ENCODE assay signal across 11 cellular contexts in genomic region chr5:125696762-125697161, GRCh38.
DNase-seq lines count a peak whose midpoint lies in the region; ATAC-seq and TF ChIP-seq lines count a peak whose summit lies in the region.
"Had no signal": no experiment of that assay in that cellular context is flagged by ENCODE, and none has a peak within 500 bp of the region (broad histone marks: within the 10 kb centered on the region; RNA-seq: fewer than 3 reads in every experiment).

No MANE protein-coding gene starts in this region.

- DNase-seq in BJ (ENCODE audit: low read depth) (peak; percentile 83), PC-3 (peak; percentile 69), epithelial cell of esophagus (ENCODE audit: low read depth) (peak; percentile 62), neuronal stem cell (ENCODE audit: low spot score) (no peak), NCI-H1436 (lab: John Stamatoyannopoulos, UW) (no peak)
- no peak for DNase-seq in activated CD4-positive, alpha-beta T cell treated with anti-CD3 and anti-CD28 coated beads, Interleukin-2, amount 10 ng/mL, durations not matched to agents 7 days and 5 days
- DNase-seq in T-helper 2 cell treated with Interferon-gamma antibody and Interleukin-4, amounts not matched to agents 5 μg/mL and 100 μg/mL, for 36 hours (ENCODE audit: low spot score) = no peak
- DNase-seq: CD8-positive, alpha-beta memory T cell; NCI-H2107 had no signal

- TF ChIP-seq CTCF in BJ (IDR thresholded peaks at IDR 0.05; ENCODE audit: insufficient read depth, low read depth, low read length) (no peak), PC-3 (conservative IDR thresholded peaks at IDR 0.05; ENCODE audit: low read depth, low read length) (no peak), epithelial cell of esophagus (IDR thresholded peaks at IDR 0.05; ENCODE audit: insufficient read depth, low read depth, low read length, missing control alignments) (no peak)

- intact Hi-C loops in PC-3 (cut with micrococcal nuclease) = loop anchor here (1.0 kb wide), 1 partner anchor 212 kb away; no protein-coding TSS in a partner anchor

- POLR2A ChIA-PET in BJ (lab: Charles Lee) (no interaction called here), PC-3 (lab: Charles Lee; ENCODE audit: unreplicated experiment) (no interaction called here)
- POLR2A ChIA-PET in activated CD4-positive, alpha-beta T cell treated with anti-CD3 and anti-CD28 coated beads, Interleukin-2, amount 10 ng/mL, durations not matched to agents 7 days and 5 days (lab: Charles Lee) = no interaction called here

- BruUV-seq in PC-3 (replicated peaks; lab: Mats Ljungman, UMichigan) = no TSS peak

- CTCF ChIA-PET in BJ (lab: Yijun Ruan, JAX) (interaction anchor here (0.6 to 1.3 kb wide), 2 partner anchors 17 to 113 kb away, joined by 3 to 8 read pairs; no protein-coding TSS in a partner anchor), PC-3 (lab: Charles Lee) (no interaction called here)
- CTCF ChIA-PET in activated CD4-positive, alpha-beta T cell treated with anti-CD3 and anti-CD28 coated beads, Interleukin-2, amount 10 ng/mL, durations not matched to agents 7 days and 5 days (lab: Charles Lee) = no interaction called here

- no peak overlapping the region for H2AK5ac ChIP-seq in neuronal stem cell (ENCODE audit: low read depth, low read length)

- H3K4me3 Mint-ChIP-seq in activated CD4-positive, alpha-beta T cell treated with anti-CD3 and anti-CD28 coated beads, Interleukin-2, amount 10 ng/mL, durations not matched to agents 7 days and 5 days = no peak overlapping the region
- H3K4me3 Mint-ChIP-seq in T-helper 2 cell treated with Interferon-gamma antibody and Interleukin-4, amounts not matched to agents 5 μg/mL and 100 μg/mL, for 36 hours = no peak overlapping the region
- H3K4me3 Mint-ChIP-seq: CD8-positive, alpha-beta memory T cell had no signal

- H3K14ac ChIP-seq in neuronal stem cell (ENCODE audit: low read length) = no peak overlapping the region

- H4K20me1 ChIP-seq in PC-3 (ENCODE audit: low read length) = no peaks in the 10 kb centered on the region

- no peak overlapping the region for H3K18ac ChIP-seq in neuronal stem cell (ENCODE audit: low read length)

- H3K4me1 ChIP-seq in PC-3 (ENCODE audit: insufficient read depth, low read length) = peaks cover 15% of the 10 kb centered on the region
- peaks cover 3 to 12% of the 10 kb centered on the region in 2 donors for H3K4me1 ChIP-seq in neuronal stem cell (ENCODE audit: control insufficient read depth in 2 of 2, insufficient read depth in 1 of 2, low read depth in 1 of 2, low read length in 2 of 2)

- no peak overlapping the region for H4K91ac ChIP-seq in neuronal stem cell (ENCODE audit: low read depth, low read length, poor library complexity)

- H3K4me1 Mint-ChIP-seq in activated CD4-positive, alpha-beta T cell treated with anti-CD3 and anti-CD28 coated beads, Interleukin-2, amount 10 ng/mL, durations not matched to agents 7 days and 5 days = no peaks in the 10 kb centered on the region
- no peaks in the 10 kb centered on the region for H3K4me1 Mint-ChIP-seq in T-helper 2 cell treated with Interferon-gamma antibody and Interleukin-4, amounts not matched to agents 5 μg/mL and 100 μg/mL, for 36 hours (ENCODE audit: low read depth)
- H3K4me1 Mint-ChIP-seq: CD8-positive, alpha-beta memory T cell had no signal

- H2AFZ ChIP-seq in PC-3 (ENCODE audit: low read length) = no peak overlapping the region
- peak overlapping the region; percentile 36 for H2AFZ ChIP-seq in neuronal stem cell (ENCODE audit: low read length)

- H3K27me3 Mint-ChIP-seq in activated CD4-positive, alpha-beta T cell treated with anti-CD3 and anti-CD28 coated beads, Interleukin-2, amount 10 ng/mL, durations not matched to agents 7 days and 5 days = no peaks in the 10 kb centered on the region
- H3K27me3 Mint-ChIP-seq in T-helper 2 cell treated with Interferon-gamma antibody and Interleukin-4, amounts not matched to agents 5 μg/mL and 100 μg/mL, for 36 hours (ENCODE audit: low read depth) = no peaks in the 10 kb centered on the region
- H3K27me3 Mint-ChIP-seq: CD8-positive, alpha-beta memory T cell had no signal

- H3K9me3 ChIP-seq in PC-3 (ENCODE audit: low read length) = no peaks in the 10 kb centered on the region
- H3K9me3 ChIP-seq in neuronal stem cell (replicated peaks in 1 of 2; ENCODE audit: control insufficient read depth in 2 of 2, insufficient read depth in 1 of 2, low read depth in 1 of 2, low read length in 2 of 2) = peaks cover 0 to 2% of the 10 kb centered on the region in 2 donors

- no peak overlapping the region for H3K9ac ChIP-seq in PC-3 (ENCODE audit: low read length)
- no peak overlapping the region for H3K9ac ChIP-seq in neuronal stem cell (ENCODE audit: low read depth, low read length, poor library complexity)

- WGBS in neuronal stem cell (ENCODE audit: extremely low coverage in 2 of 2, insufficient read length in 2 of 2, insufficient replicate concordance in 1 of 2), 2 donors = no CpG with 5 or more reads among the region's 2 CpGs

- no peak overlapping the region for H3K27ac Mint-ChIP-seq in activated CD4-positive, alpha-beta T cell treated with anti-CD3 and anti-CD28 coated beads, Interleukin-2, amount 10 ng/mL, durations not matched to agents 7 days and 5 days
- no peak overlapping the region for H3K27ac Mint-ChIP-seq in T-helper 2 cell treated with Interferon-gamma antibody and Interleukin-4, amounts not matched to agents 5 μg/mL and 100 μg/mL, for 36 hours
- H3K27ac Mint-ChIP-seq: CD8-positive, alpha-beta memory T cell had no signal

- H2BK120ac ChIP-seq in neuronal stem cell (ENCODE audit: low read depth, low read length) = no peak overlapping the region

- H2BK12ac ChIP-seq in neuronal stem cell (ENCODE audit: low read length) = no peak overlapping the region

- H3K23ac ChIP-seq in neuronal stem cell (ENCODE audit: low read depth, low read length, poor library complexity) = no peak overlapping the region

- H3K36me3 ChIP-seq in BJ (ENCODE audit: control insufficient read depth, insufficient read depth, low read length) (no peaks in the 10 kb centered on the region), PC-3 (ENCODE audit: low read depth, low read length) (no peaks in the 10 kb centered on the region), neuronal stem cell (replicated peaks in 1 of 2; ENCODE audit: control insufficient read depth in 2 of 2, insufficient read depth in 2 of 2, low read length in 2 of 2) (no peaks in the 10 kb centered on the region)

- H3K9me2 ChIP-seq in PC-3 (replicated peaks; ENCODE audit: low read length) = no peaks in the 10 kb centered on the region

- no peak overlapping the region for H2BK15ac ChIP-seq in neuronal stem cell (ENCODE audit: low read length)

- peaks cover 3% of the 10 kb centered on the region for H3K9me3 Mint-ChIP-seq in activated CD4-positive, alpha-beta T cell treated with anti-CD3 and anti-CD28 coated beads, Interleukin-2, amount 10 ng/mL, durations not matched to agents 7 days and 5 days
- peaks cover 4% of the 10 kb centered on the region for H3K9me3 Mint-ChIP-seq in T-helper 2 cell treated with Interferon-gamma antibody and Interleukin-4, amounts not matched to agents 5 μg/mL and 100 μg/mL, for 36 hours

- H3K27ac ChIP-seq in PC-3 (ENCODE audit: low read length) (peak overlapping the region; percentile 40), neuronal stem cell (replicated peaks; ENCODE audit: low read length) (no peak overlapping the region)

- H3K79me1 ChIP-seq in neuronal stem cell (ENCODE audit: low read depth, low read length) = no peaks in the 10 kb centered on the region

- no peak overlapping the region for H3K4ac ChIP-seq in neuronal stem cell (ENCODE audit: low read length)

- no peak overlapping the region for H2BK5ac ChIP-seq in neuronal stem cell (ENCODE audit: low read length)

- H3K79me2 ChIP-seq in PC-3 (ENCODE audit: low read length) = no peaks in the 10 kb centered on the region

- H3K36me3 Mint-ChIP-seq in activated CD4-positive, alpha-beta T cell treated with anti-CD3 and anti-CD28 coated beads, Interleukin-2, amount 10 ng/mL, durations not matched to agents 7 days and 5 days (ENCODE audit: low read depth) = no peaks in the 10 kb centered on the region
- H3K36me3 Mint-ChIP-seq in T-helper 2 cell treated with Interferon-gamma antibody and Interleukin-4, amounts not matched to agents 5 μg/mL and 100 μg/mL, for 36 hours (ENCODE audit: low read depth) = no peaks in the 10 kb centered on the region
- H3K36me3 Mint-ChIP-seq: CD8-positive, alpha-beta memory T cell had no signal

- H3K4me3 ChIP-seq in BJ (ENCODE audit: low read depth, low read length) = no peak overlapping the region
- no peak overlapping the region for H3K4me3 ChIP-seq in PC-3 (ENCODE audit: low read length)
- no peak overlapping the region for H3K4me3 ChIP-seq in epithelial cell of esophagus (ENCODE audit: low read length)
- no peak overlapping the region for H3K4me3 ChIP-seq in neuronal stem cell (ENCODE audit: low read length in 2 of 2)
- H3K4me3 ChIP-seq: skin epidermis had no signal

- H3K27me3 ChIP-seq in BJ (ENCODE audit: control insufficient read depth, insufficient read depth, low read length) (no peaks in the 10 kb centered on the region), PC-3 (ENCODE audit: low read length) (no peaks in the 10 kb centered on the region), neuronal stem cell (ENCODE audit: control insufficient read depth in 3 of 3, insufficient read depth in 3 of 3, low read depth in 1 of 3, low read length in 3 of 3) (no peaks in the 10 kb centered on the region)

- peak; percentile 83 for ATAC-seq in PC-3
- no peak for ATAC-seq in HG03469 (IDR thresholded peaks at IDR 0.05; ENCODE audit: unreplicated experiment)

- H3K4me2 ChIP-seq in PC-3 (ENCODE audit: low read length) (peak overlapping the region; percentile 6; the same call in 1 of the 2 replicates), neuronal stem cell (ENCODE audit: insufficient read depth, low read length, poor library complexity, severe bottlenecking) (no peak overlapping the region)

- H3F3A ChIP-seq in PC-3 (ENCODE audit: low read length, unreplicated experiment) = no peaks in the 10 kb centered on the region

- H4K8ac ChIP-seq in neuronal stem cell (ENCODE audit: low read depth, low read length) = no peak overlapping the region

Comparison
In these comparisons a context has a peak if more than half of its experiments do, and no peak if none do; other contexts are left out.
1. DNase-seq: peak in BJ (single experiment), PC-3 (single experiment) and epithelial cell of esophagus (single experiment); none in neuronal stem cell (single experiment), activated CD4-positive, alpha-beta T cell treated with anti-CD3 and anti-CD28 coated beads, Interleukin-2, amount 10 ng/mL, durations not matched to agents 7 days and 5 days (single experiment), T-helper 2 cell treated with Interferon-gamma antibody and Interleukin-4, amounts not matched to agents 5 μg/mL and 100 μg/mL, for 36 hours (single experiment) and NCI-H1436 (single experiment).